In the genomic region with DNA sequence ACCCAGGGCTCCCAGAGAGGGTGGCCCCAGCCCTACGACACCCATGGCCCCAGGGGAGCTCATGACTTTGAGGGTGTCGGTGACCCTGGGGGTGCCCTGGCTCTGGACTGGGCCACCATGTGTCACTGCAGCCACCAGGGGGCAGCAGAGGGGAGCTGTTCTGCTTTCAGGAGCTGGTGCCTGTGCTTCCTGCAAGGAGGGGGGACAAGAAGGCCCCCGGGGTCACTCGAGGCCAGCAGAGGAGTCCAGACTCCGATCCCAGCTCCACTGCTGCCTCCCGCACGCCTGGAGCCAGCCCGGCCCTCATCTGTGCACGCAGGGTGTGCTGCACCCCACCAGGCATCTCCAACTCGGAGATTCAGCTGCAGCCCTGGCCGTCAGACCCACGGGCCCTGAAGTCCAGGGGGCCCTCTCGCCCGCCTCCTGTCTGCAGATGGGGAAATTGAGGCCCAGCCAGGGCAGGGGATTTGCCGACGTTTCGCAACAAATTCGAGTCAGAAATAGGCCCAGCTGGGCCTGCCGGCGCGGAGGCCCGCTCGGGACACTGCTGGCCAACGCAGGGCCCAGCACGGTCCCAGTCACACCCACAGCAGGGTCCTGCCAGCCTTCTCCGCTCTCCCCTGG, we compare ENCODE assay signal across 8 cellular contexts. TPM values are rescaled to one million over a fixed set of nuclear protein-coding genes. Genes with fewer than 3 reads are reported as not detected.
DNase-seq lines count a peak whose midpoint lies in the region; ATAC-seq and TF ChIP-seq lines count a peak whose summit lies in the region.

No MANE protein-coding gene starts in this region.

- H3K4me1 Mint-ChIP-seq in activated CD4-positive, alpha-beta T cell treated with anti-CD3 and anti-CD28 coated beads, Interleukin-2, amount 10 ng/mL, durations not matched to agents 7 days and 5 days: peaks cover 11% of the 10 kb centered on the region

- POLR2A ChIA-PET in activated CD4-positive, alpha-beta T cell treated with anti-CD3 and anti-CD28 coated beads, Interleukin-2, amount 10 ng/mL, durations not matched to agents 7 days and 5 days (lab: Charles Lee): interaction anchor here (0.6 kb wide), 1 partner anchor 27 kb away, joined by 3 read pairs; no protein-coding TSS in a partner anchor

- TF ChIP-seq CTCF in 22Rv1 (IDR thresholded peaks at IDR 0.05) (peak; percentile 97), GM13977 (IDR thresholded peaks at IDR 0.05; ENCODE audit: extremely low read depth, insufficient read depth, missing control alignments) (peak; percentile 96)

- H3K9me3 Mint-ChIP-seq in activated CD4-positive, alpha-beta T cell treated with anti-CD3 and anti-CD28 coated beads, Interleukin-2, amount 10 ng/mL, durations not matched to agents 7 days and 5 days: peaks cover 4% of the 10 kb centered on the region

- H3K27ac ChIP-seq in 22Rv1: peak overlapping the region; percentile 13; the same call in 1 of the 2 replicates
- H3K27ac ChIP-seq in cingulate gyrus (ENCODE audit: low read depth, low read length): peak overlapping the region; percentile 76

- DNase-seq in GM13977 (ENCODE audit: low spot score) (peak; percentile 96), NCI-H446 treated with DMSO at 0.1 percent for 48 hours (lab: John Stamatoyannopoulos, UW) (peak; percentile 74), left kidney (ENCODE audit: low read depth, low spot score) (peak; percentile 94)
- DNase-seq in activated CD4-positive, alpha-beta T cell treated with anti-CD3 and anti-CD28 coated beads, Interleukin-2, amount 10 ng/mL, durations not matched to agents 7 days and 5 days: peak; percentile 89
- DNase-seq in stimulated activated CD4-positive, alpha-beta T cell treated with anti-CD3 and anti-CD28 coated beads, Interleukin-1b, Interleukin-23, amount 100 ng/mL, for 4 hours (ENCODE audit: low read depth in 2 of 2): peak; percentile 88 to 90

- no peak overlapping the region for H3K27ac Mint-ChIP-seq in activated CD4-positive, alpha-beta T cell treated with anti-CD3 and anti-CD28 coated beads, Interleukin-2, amount 10 ng/mL, durations not matched to agents 7 days and 5 days

- in situ Hi-C loops in GM13977 (cut with MboI; ENCODE audit: low pct_unique_long_range_greater_than_20kb, low sequenced_read_pairs, unreplicated experiment): loop anchor here (5.0 kb wide), 1 partner anchor 111 kb away; no protein-coding TSS in a partner anchor

- H3K27me3 Mint-ChIP-seq in activated CD4-positive, alpha-beta T cell treated with anti-CD3 and anti-CD28 coated beads, Interleukin-2, amount 10 ng/mL, durations not matched to agents 7 days and 5 days: no peaks in the 10 kb centered on the region

- no peak for ATAC-seq in HG03469 (IDR thresholded peaks at IDR 0.05; ENCODE audit: unreplicated experiment)

- no peaks in the 10 kb centered on the region for H3K36me3 Mint-ChIP-seq in activated CD4-positive, alpha-beta T cell treated with anti-CD3 and anti-CD28 coated beads, Interleukin-2, amount 10 ng/mL, durations not matched to agents 7 days and 5 days (ENCODE audit: low read depth)

- no peak overlapping the region for H3K4me3 Mint-ChIP-seq in activated CD4-positive, alpha-beta T cell treated with anti-CD3 and anti-CD28 coated beads, Interleukin-2, amount 10 ng/mL, durations not matched to agents 7 days and 5 days

- CTCF ChIA-PET in activated CD4-positive, alpha-beta T cell treated with anti-CD3 and anti-CD28 coated beads, Interleukin-2, amount 10 ng/mL, durations not matched to agents 7 days and 5 days (lab: Charles Lee): interaction anchor here (0.6 to 3.0 kb wide), 34 partner anchors 9 to 361 kb away, joined by 3 to 70 read pairs (median 5); no protein-coding TSS in a partner anchor

RNA-seq across cellular contexts. Expression of gene WNT7B, which starts 29.5 kb away (rescaled TPM):
- not detected for total RNA-seq in activated CD4-positive, alpha-beta T cell treated with anti-CD3 and anti-CD28 coated beads, Interleukin-2, amount 10 ng/mL, durations not matched to agents 7 days and 5 days
